20 cellular contexts compared by ENCODE assay signal in genomic region chr6:127482318-127482717, GRCh38. TPM values are rescaled to one million over a fixed set of nuclear protein-coding genes. Genes with fewer than 3 reads are reported as not detected.
DNase-seq lines count a peak whose midpoint lies in the region; ATAC-seq, FAIRE-seq and TF ChIP-seq lines count a peak whose summit lies in the region.
"Had no signal": no experiment of that assay in that cellular context is flagged by ENCODE, and none has a peak within 500 bp of the region (broad histone marks: within the 10 kb centered on the region; RNA-seq: fewer than 3 reads in every experiment).

No MANE protein-coding gene starts in this region.

- H3K36me3 Mint-ChIP-seq in GM23338 (ENCODE audit: low read depth) (peaks cover 34% of the 10 kb centered on the region), astrocyte (ENCODE audit: low read depth, unreplicated experiment) (peaks cover 15% of the 10 kb centered on the region), immature natural killer cell (peaks cover 0 to 3% (median 0%) of the 10 kb centered on the region in 3 donors)
- H3K36me3 Mint-ChIP-seq: CD14-positive monocyte had no signal

- H3K4ac ChIP-seq in mesendoderm (ENCODE audit: low read depth, low read length), result no peak overlapping the region

- no peaks in the 10 kb centered on the region for H3K27me3 Mint-ChIP-seq in GM23338 (ENCODE audit: insufficient read depth, low read depth, poor library complexity)
- H3K27me3 Mint-ChIP-seq in astrocyte (ENCODE audit: low read depth, unreplicated experiment), result no peaks in the 10 kb centered on the region
- H3K27me3 Mint-ChIP-seq in immature natural killer cell (ENCODE audit: low read depth in 3 of 3), result peaks cover 4 to 8% (median 5%) of the 10 kb centered on the region in 3 donors

- H3K79me1 ChIP-seq in mesendoderm (ENCODE audit: low read length), result no peaks in the 10 kb centered on the region

- no peaks in the 10 kb centered on the region for H3K9me3 ChIP-seq in HUES6 (ENCODE audit: control insufficient read depth, insufficient read depth, low read depth, low read length)
- no peaks in the 10 kb centered on the region for H3K9me3 ChIP-seq in astrocyte (ENCODE audit: insufficient read depth, low read depth, low read length)
- H3K9me3 ChIP-seq in iPS-20b (ENCODE audit: insufficient read depth, low read depth, low read length), result no peaks in the 10 kb centered on the region

- H3K9ac ChIP-seq in HUES6 (ENCODE audit: low read length), result no peak overlapping the region
- peak overlapping the region; percentile 38 for H3K9ac ChIP-seq in astrocyte (ENCODE audit: low read length)
- peak overlapping the region; percentile 81; the same call in 1 of the 2 replicates for H3K9ac ChIP-seq in iPS-20b (ENCODE audit: low read depth, low read length)
- H3K9ac ChIP-seq in mesendoderm (ENCODE audit: low read length), result no peak overlapping the region

- H2BK15ac ChIP-seq in mesendoderm (replicated peaks; ENCODE audit: low read depth), result no peak overlapping the region

- FAIRE-seq in astrocyte (lab: Jason Lieb, UNC), result no peak
- FAIRE-seq: GM12892 had no signal

- no peak overlapping the region for H3K4me3 ChIP-seq in GM23338
- H3K4me3 ChIP-seq in HUES6 (ENCODE audit: low read depth, low read length), result no peak overlapping the region
- no peak overlapping the region for H3K4me3 ChIP-seq in astrocyte (ENCODE audit: insufficient read depth, low read depth, low read length)
- 0 out of 2 replicates have a peak overlapping the region, but pooled peaks have one; percentile 22 for H3K4me3 ChIP-seq in iPS-20b (ENCODE audit: low read length)
- H3K4me3 ChIP-seq in mesendoderm (ENCODE audit: low read length), result no peak overlapping the region

- H2AFZ ChIP-seq in GM23338, result no peak overlapping the region
- no peak overlapping the region for H2AFZ ChIP-seq in astrocyte (ENCODE audit: low read depth, low read length)

- no peak overlapping the region for H3K18ac ChIP-seq in mesendoderm (ENCODE audit: low read length)

- no peak overlapping the region for H2BK5ac ChIP-seq in mesendoderm (ENCODE audit: low read length)

- H3K4me2 ChIP-seq in GM23338 (peak overlapping the region; percentile 34; the same call in 1 of the 2 replicates), astrocyte (ENCODE audit: low read length) (peak overlapping the region; percentile 63), mesendoderm (ENCODE audit: low read length) (no peak overlapping the region)

- H3K9me2 ChIP-seq in GM23338 (ENCODE audit: insufficient read depth), result no peaks in the 10 kb centered on the region

- no peak overlapping the region for H2BK120ac ChIP-seq in mesendoderm (ENCODE audit: low read depth, low read length)

- peak overlapping the region; percentile 97 for H3K27ac ChIP-seq in GM23338 (ENCODE audit: low read depth)
- H3K27ac ChIP-seq in HUES6 (ENCODE audit: low read depth, low read length), result peak overlapping the region; percentile 3; the same call in 1 of the 2 replicates
- H3K27ac ChIP-seq in astrocyte (ENCODE audit: low read depth, low read length), result peak overlapping the region; percentile 83
- peak overlapping the region; percentile 87 for H3K27ac ChIP-seq in iPS-20b (ENCODE audit: low read length)
- H3K27ac ChIP-seq in mesendoderm (ENCODE audit: low read depth, low read length), result no peak overlapping the region

- H3K23ac ChIP-seq in mesendoderm (ENCODE audit: low read length), result no peak overlapping the region

- H3K4me1 Mint-ChIP-seq in GM23338 (peaks cover 66% of the 10 kb centered on the region), astrocyte (ENCODE audit: low read depth, unreplicated experiment) (peaks cover 28% of the 10 kb centered on the region), immature natural killer cell (peaks cover 14 to 16% of the 10 kb centered on the region in 2 donors)

- TF ChIP-seq CTCF in GM23338 (conservative IDR thresholded peaks at IDR 0.05; ENCODE audit: low read depth in 2 of 2) (no peak), astrocyte (IDR thresholded peaks at IDR 0.05; ENCODE audit: insufficient read depth, low read depth, low read length) (no peak)

- H3K27me3 ChIP-seq in GM23338 (ENCODE audit: insufficient read depth) (no peaks in the 10 kb centered on the region), HUES6 (ENCODE audit: control insufficient read depth, insufficient read depth, low read length) (no peaks in the 10 kb centered on the region), astrocyte (ENCODE audit: insufficient read depth, low read length) (no peaks in the 10 kb centered on the region), iPS-20b (ENCODE audit: insufficient read depth, low read length) (no peaks in the 10 kb centered on the region), mesendoderm (ENCODE audit: insufficient read depth, low read length, poor library complexity) (no peaks in the 10 kb centered on the region)

- H3K27ac Mint-ChIP-seq in GM23338, result peak overlapping the region; percentile 97
- no peak overlapping the region for H3K27ac Mint-ChIP-seq in astrocyte (ENCODE audit: unreplicated experiment)
- no peak overlapping the region for H3K27ac Mint-ChIP-seq in immature natural killer cell
- H3K27ac Mint-ChIP-seq: CD14-positive monocyte had no signal

- no peak overlapping the region for H2AK5ac ChIP-seq in mesendoderm (ENCODE audit: low read length)

- ATAC-seq in GM23338, result peak; percentile 13; the same call in 2 of the 3 replicates

- no peaks in the 10 kb centered on the region for H3K36me3 ChIP-seq in GM23338 (ENCODE audit: insufficient read depth)
- H3K36me3 ChIP-seq in HUES6 (ENCODE audit: control insufficient read depth, insufficient read depth, low read length), result no peaks in the 10 kb centered on the region; the same call in 1 of the 2 replicates
- H3K36me3 ChIP-seq in astrocyte (ENCODE audit: insufficient read depth, low read length), result peaks cover 16% of the 10 kb centered on the region
- peaks cover 46% of the 10 kb centered on the region for H3K36me3 ChIP-seq in iPS-20b (ENCODE audit: insufficient read depth, low read depth, low read length)
- no peaks in the 10 kb centered on the region for H3K36me3 ChIP-seq in mesendoderm (ENCODE audit: control insufficient read depth, insufficient read depth, low read length)

- no peaks in the 10 kb centered on the region for H3K79me2 ChIP-seq in GM23338 (replicated peaks; ENCODE audit: insufficient read depth)
- H3K79me2 ChIP-seq in astrocyte (ENCODE audit: insufficient read depth, low read length), result no peaks in the 10 kb centered on the region
- no peaks in the 10 kb centered on the region for H3K79me2 ChIP-seq in mesendoderm (ENCODE audit: control insufficient read depth, insufficient read depth, low read length)

- peaks cover 55% of the 10 kb centered on the region for H3K4me1 ChIP-seq in GM23338 (ENCODE audit: insufficient read depth)
- H3K4me1 ChIP-seq in HUES6 (ENCODE audit: control insufficient read depth, insufficient read depth, low read length), result peaks cover 46% of the 10 kb centered on the region
- H3K4me1 ChIP-seq in astrocyte (ENCODE audit: insufficient read depth, low read length), result peaks cover 47% of the 10 kb centered on the region
- peaks cover 59% of the 10 kb centered on the region for H3K4me1 ChIP-seq in iPS-20b (ENCODE audit: insufficient read depth, low read length)
- no peaks in the 10 kb centered on the region for H3K4me1 ChIP-seq in mesendoderm (ENCODE audit: control insufficient read depth, low read depth, low read length)

- DNase-seq in GM23338 (ENCODE audit: low spot score) (peak; percentile 27), astrocyte (ENCODE audit: low read depth) (no peak), immature natural killer cell (no peak), T-helper 9 cell (no peak), T1000 (lab: John Stamatoyannopoulos, UW) (no peak), mesendoderm (no peak)
- DNase-seq: AML-193, COR-L47, DMS153, GOT3, KBM-7, NCI-H1417 treated with DMSO at 0.1 percent for 48 hours, NCI-H2029, NCI-H2171, NCI-H446 treated with DMSO at 0.1 percent for 48 hours, NCI-H774 had no signal

- WGBS in mesendoderm (ENCODE audit: extremely low coverage, insufficient coverage, low lambda C conversion rate), result no CpG with 5 or more reads among the region's 2 CpGs

- H3K56ac ChIP-seq in mesendoderm (ENCODE audit: low read length), result no peak overlapping the region

- H4K20me1 ChIP-seq in GM23338 (replicated peaks; ENCODE audit: insufficient read depth) (no peaks in the 10 kb centered on the region), astrocyte (ENCODE audit: insufficient read depth, low read length) (no peaks in the 10 kb centered on the region)

- H4K5ac ChIP-seq in mesendoderm (ENCODE audit: low read length), result no peak overlapping the region

- H3K9me3 Mint-ChIP-seq in GM23338, result no peaks in the 10 kb centered on the region
- no peaks in the 10 kb centered on the region for H3K9me3 Mint-ChIP-seq in astrocyte (ENCODE audit: unreplicated experiment)
- H3K9me3 Mint-ChIP-seq in immature natural killer cell, result no peaks in the 10 kb centered on the region

- no peaks in the 10 kb centered on the region for H3F3A ChIP-seq in GM23338 (replicated peaks; ENCODE audit: low read depth)

- peak overlapping the region; percentile 17; the same call in 1 of the 3 replicates for H3K4me3 Mint-ChIP-seq in GM23338
- no peak overlapping the region for H3K4me3 Mint-ChIP-seq in astrocyte (ENCODE audit: unreplicated experiment)
- H3K4me3 Mint-ChIP-seq in immature natural killer cell, result no peak overlapping the region
- H3K4me3 Mint-ChIP-seq: CD14-positive monocyte had no signal

- no peak overlapping the region for H4K8ac ChIP-seq in mesendoderm (ENCODE audit: low read depth, low read length)

TF ChIP-seq in GM23338, 12 proteins besides CTCF, POLR2A, EP300 and RAD21 (continues in another document):
- no peak for TF ChIP-seq EZH2phosphoT487 (IDR thresholded peaks at IDR 0.05; ENCODE audit: unreplicated experiment)
- TF ChIP-seq STAT1 (IDR thresholded peaks at IDR 0.05; ENCODE audit: unreplicated experiment), result no peak

RNA-seq across cellular contexts. Expression of gene KIAA0408, which starts 23.1 kb away (rescaled TPM):
- 4.0 and 7.6 TPM in 2 replicates for total RNA-seq in GM23338 (2014; rRNA removed; shearing (Covaris generic))
- 6.5 and 9.1 TPM in 2 replicates for polyA plus RNA-seq in GM23338 (2016; fragmentation: Nextera tagmentation; extraction: Ambion mirVana)
- total RNA-seq in astrocyte, result 17.5 and 19.6 TPM in 2 replicates
- not detected for polyA plus RNA-seq in immature natural killer cell
- polyA plus RNA-seq in mesendoderm (2013, experiment 1 of 2), result 4.3 TPM
- 5.0 TPM for polyA plus RNA-seq in mesendoderm (2013, experiment 2 of 2)
- polyA plus RNA-seq: CD14-positive monocyte had no signal

Comparison
In these comparisons a context has a peak if more than half of its experiments do, and no peak if none do; other contexts are left out.
1. H3K9ac ChIP-seq: peak in astrocyte (single experiment) and iPS-20b (single experiment); none in HUES6 (single experiment) and mesendoderm (single experiment).